In genomic region chr9:11241779-11242178, GRCh38 we compare ENCODE assay signal across 29 cellular contexts.
"Had no signal": no experiment of that assay in that cellular context is flagged by ENCODE, and none has a peak within 500 bp of the region (broad histone marks: within the 10 kb centered on the region; RNA-seq: fewer than 3 reads in every experiment).

No MANE protein-coding gene starts in this region.

- ATAC-seq: natural killer cell; psoas muscle; right cardiac atrium; stimulated activated effector memory CD8-positive, alpha-beta T cell treated with anti-CD3 and anti-CD28 coated beads, Interleukin-12 subunit alpha, Interleukin-12 subunit beta, amount 100 ng/mL, for 72 hours had no signal

- H3K4me3 Mint-ChIP-seq: naive thymus-derived CD4-positive, alpha-beta T cell; natural killer cell; nephron; neural progenitor cell; stimulated activated effector memory CD8-positive, alpha-beta T cell treated with anti-CD3 and anti-CD28 coated beads, Interleukin-12 subunit alpha, Interleukin-12 subunit beta, amount 100 ng/mL, for 72 hours; stimulated activated naive CD8-positive, alpha-beta T cell treated with anti-CD3 and anti-CD28 coated beads, Interleukin-15, Interleukin-2, amounts not matched to agents 100 ng/mL and 50 ng/mL, for 24 hours had no signal

- H3K4me2 ChIP-seq: neural progenitor cell had no signal

- H3K27me3 Mint-ChIP-seq: naive thymus-derived CD4-positive, alpha-beta T cell; progenitor cell of endocrine pancreas; stimulated activated naive CD8-positive, alpha-beta T cell treated with anti-CD3 and anti-CD28 coated beads, Interleukin-15, Interleukin-2, amounts not matched to agents 100 ng/mL and 50 ng/mL, for 24 hours had no signal

- H3K9ac ChIP-seq: neural progenitor cell, parathyroid adenoma had no signal

- H3K27me3 ChIP-seq: neural progenitor cell, ovary, right lobe of liver, sigmoid colon, stomach, thyroid gland, tibial nerve, upper lobe of left lung, vagina had no signal

- H3K27ac ChIP-seq: neural progenitor cell, ovary, parathyroid adenoma, psoas muscle, right lobe of liver, sigmoid colon, stomach, thoracic aorta, thyroid gland, tibial nerve, upper lobe of left lung, vagina had no signal

- DNase-seq: naive thymus-derived CD4-positive, alpha-beta T cell; natural killer cell; occipital lobe; ovary; posterior cingulate gyrus; psoas muscle; right cardiac atrium; right lobe of liver; sigmoid colon; small intestine; stimulated activated CD4-positive, alpha-beta T cell treated with anti-CD3 and anti-CD28 coated beads, Interleukin-15, amount 100 ng/mL, for 24 hours; stimulated activated CD4-positive, alpha-beta T cell treated with anti-CD3 and anti-CD28 coated beads, Interleukin-2, amount 100 ng/mL, for 24 hours; stimulated activated CD4-positive, alpha-beta T cell treated with anti-CD3 and anti-CD28 coated beads, Interleukin-2, amount 100 ng/mL, for 48 hours; stimulated activated CD4-positive, alpha-beta T cell treated with anti-CD3 and anti-CD28 coated beads, Interleukin-4, amount 100 ng/mL, for 24 hours; stimulated activated naive CD4-positive, alpha-beta T cell treated with Interleukin-2 at 50 U/mL for 16 hours; stomach; thyroid gland; trophoblast cell; upper lobe of left lung had no signal

- H3K4me1 Mint-ChIP-seq: naive thymus-derived CD4-positive, alpha-beta T cell; natural killer cell; nephron; neural progenitor cell; stimulated activated effector memory CD8-positive, alpha-beta T cell treated with anti-CD3 and anti-CD28 coated beads, Interleukin-12 subunit alpha, Interleukin-12 subunit beta, amount 100 ng/mL, for 72 hours had no signal

- H3K79me2 ChIP-seq: parathyroid adenoma had no signal

- H3K36me3 ChIP-seq: neural progenitor cell, ovary, right lobe of liver, sigmoid colon, stomach, thoracic aorta, thyroid gland, tibial nerve, upper lobe of left lung, vagina had no signal

- H3K4me1 ChIP-seq: neural progenitor cell, parathyroid adenoma, psoas muscle, right lobe of liver, sigmoid colon, stomach, thyroid gland, tibial nerve, upper lobe of left lung, vagina had no signal

- H2AFZ ChIP-seq: neural progenitor cell, parathyroid adenoma had no signal

- FAIRE-seq: small intestine, urothelium cell line had no signal

- H3K9me3 ChIP-seq: ovary, psoas muscle, right lobe of liver, thoracic aorta, thyroid gland, vagina had no signal

- H3K4me3 ChIP-seq: neural progenitor cell, ovary, psoas muscle, right lobe of liver, sigmoid colon, stomach, thoracic aorta, thyroid gland, tibial nerve, upper lobe of left lung, vagina had no signal

- H3K36me3 Mint-ChIP-seq: naive thymus-derived CD4-positive, alpha-beta T cell; neural progenitor cell; stimulated activated effector memory CD8-positive, alpha-beta T cell treated with anti-CD3 and anti-CD28 coated beads, Interleukin-12 subunit alpha, Interleukin-12 subunit beta, amount 100 ng/mL, for 72 hours had no signal

- H3K27ac Mint-ChIP-seq: naive thymus-derived CD4-positive, alpha-beta T cell; natural killer cell; nephron; neural progenitor cell; progenitor cell of endocrine pancreas; stimulated activated effector memory CD8-positive, alpha-beta T cell treated with anti-CD3 and anti-CD28 coated beads, Interleukin-12 subunit alpha, Interleukin-12 subunit beta, amount 100 ng/mL, for 72 hours; stimulated activated naive CD8-positive, alpha-beta T cell treated with anti-CD3 and anti-CD28 coated beads, Interleukin-15, Interleukin-2, amounts not matched to agents 100 ng/mL and 50 ng/mL, for 24 hours had no signal
